19 cellular contexts compared by ENCODE assay signal in the genomic region with DNA sequence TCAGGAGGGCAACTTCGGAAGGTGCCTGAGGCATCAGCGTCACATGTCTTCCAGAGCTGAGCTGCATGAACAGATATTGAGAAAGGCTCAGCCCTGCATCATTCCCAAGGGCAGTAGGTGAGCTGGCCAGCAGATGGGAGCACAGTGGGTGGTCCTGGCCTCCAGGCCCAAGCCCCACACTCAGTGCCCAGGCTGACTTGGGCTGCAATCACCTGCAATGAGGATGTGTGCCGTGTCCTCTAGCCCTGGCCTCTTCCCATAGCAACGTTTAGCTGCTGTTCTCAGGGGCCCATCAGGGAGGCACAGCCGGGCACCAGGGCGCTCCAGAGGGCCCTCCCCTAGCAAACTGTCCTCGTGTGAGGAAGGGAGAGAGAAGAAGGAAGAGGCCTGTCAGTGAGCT. TPM values are rescaled to one million over a fixed set of nuclear protein-coding genes. Genes with fewer than 3 reads are reported as not detected.
DNase-seq lines count a peak whose midpoint lies in the region; ATAC-seq and TF ChIP-seq lines count a peak whose summit lies in the region.
"Had no signal": no experiment of that assay in that cellular context is flagged by ENCODE, and none has a peak within 500 bp of the region (broad histone marks: within the 10 kb centered on the region; RNA-seq: fewer than 3 reads in every experiment).

No MANE protein-coding gene starts in this region.

- no peaks in the 10 kb centered on the region for H3K4me1 Mint-ChIP-seq in T-helper 1 cell treated with Interleukin-12 subunit alpha and Interleukin-12 subunit beta and Interleukin-4 antibody, amounts not matched to agents 30 μg/mL and 1 μg/mL, for 36 hours (ENCODE audit: low read depth)
- peaks cover 7% of the 10 kb centered on the region for H3K4me1 Mint-ChIP-seq in stimulated activated naive CD8-positive, alpha-beta T cell treated with anti-CD3 and anti-CD28 coated beads, Interleukin-15, Interleukin-2, amounts not matched to agents 100 ng/mL and 50 ng/mL, for 24 hours (ENCODE audit: low read depth)
- no peaks in the 10 kb centered on the region for H3K4me1 Mint-ChIP-seq in stimulated activated naive CD8-positive, alpha-beta T cell treated with anti-CD3 and anti-CD28 coated beads, Interleukin-15, amount 100 ng/mL, for 72 hours
- no peaks in the 10 kb centered on the region for H3K4me1 Mint-ChIP-seq in endothelial cell (ENCODE audit: unreplicated experiment)
- H3K4me1 Mint-ChIP-seq in stimulated activated effector memory CD8-positive, alpha-beta T cell treated with anti-CD3 and anti-CD28 coated beads, Interleukin-12 subunit alpha, Interleukin-12 subunit beta, amount 100 ng/mL, for 72 hours: no peaks in the 10 kb centered on the region
- H3K4me1 Mint-ChIP-seq: GM23338 had no signal

- peak overlapping the region; percentile 36 for H3K27ac Mint-ChIP-seq in T-helper 1 cell treated with Interleukin-12 subunit alpha and Interleukin-12 subunit beta and Interleukin-4 antibody, amounts not matched to agents 30 μg/mL and 1 μg/mL, for 36 hours
- H3K27ac Mint-ChIP-seq in stimulated activated naive CD8-positive, alpha-beta T cell treated with anti-CD3 and anti-CD28 coated beads, Interleukin-15, Interleukin-2, amounts not matched to agents 100 ng/mL and 50 ng/mL, for 24 hours: peak overlapping the region; percentile 73
- peak overlapping the region in 1 of 2 donors; percentile 15 for H3K27ac Mint-ChIP-seq in stimulated activated naive CD8-positive, alpha-beta T cell treated with anti-CD3 and anti-CD28 coated beads, Interleukin-15, amount 100 ng/mL, for 72 hours
- H3K27ac Mint-ChIP-seq in endothelial cell (ENCODE audit: unreplicated experiment): peak overlapping the region; percentile 32
- H3K27ac Mint-ChIP-seq in stimulated activated effector memory CD8-positive, alpha-beta T cell treated with anti-CD3 and anti-CD28 coated beads, Interleukin-12 subunit alpha, Interleukin-12 subunit beta, amount 100 ng/mL, for 72 hours: peak overlapping the region; percentile 63
- H3K27ac Mint-ChIP-seq: CD4-positive, alpha-beta T cell; GM23338 had no signal

- H3K9me3 Mint-ChIP-seq in T-helper 1 cell treated with Interleukin-12 subunit alpha and Interleukin-12 subunit beta and Interleukin-4 antibody, amounts not matched to agents 30 μg/mL and 1 μg/mL, for 36 hours: no peaks in the 10 kb centered on the region
- no peaks in the 10 kb centered on the region for H3K9me3 Mint-ChIP-seq in stimulated activated naive CD8-positive, alpha-beta T cell treated with anti-CD3 and anti-CD28 coated beads, Interleukin-15, Interleukin-2, amounts not matched to agents 100 ng/mL and 50 ng/mL, for 24 hours
- no peaks in the 10 kb centered on the region for H3K9me3 Mint-ChIP-seq in stimulated activated naive CD8-positive, alpha-beta T cell treated with anti-CD3 and anti-CD28 coated beads, Interleukin-15, amount 100 ng/mL, for 72 hours
- H3K9me3 Mint-ChIP-seq in endothelial cell (ENCODE audit: unreplicated experiment): no peaks in the 10 kb centered on the region
- no peaks in the 10 kb centered on the region for H3K9me3 Mint-ChIP-seq in stimulated activated effector memory CD8-positive, alpha-beta T cell treated with anti-CD3 and anti-CD28 coated beads, Interleukin-12 subunit alpha, Interleukin-12 subunit beta, amount 100 ng/mL, for 72 hours
- H3K9me3 Mint-ChIP-seq: CD4-positive, alpha-beta T cell; GM23338 had no signal

- H3K27me3 Mint-ChIP-seq in T-helper 1 cell treated with Interleukin-12 subunit alpha and Interleukin-12 subunit beta and Interleukin-4 antibody, amounts not matched to agents 30 μg/mL and 1 μg/mL, for 36 hours (ENCODE audit: low read depth): no peaks in the 10 kb centered on the region
- H3K27me3 Mint-ChIP-seq in stimulated activated naive CD8-positive, alpha-beta T cell treated with anti-CD3 and anti-CD28 coated beads, Interleukin-15, Interleukin-2, amounts not matched to agents 100 ng/mL and 50 ng/mL, for 24 hours: no peaks in the 10 kb centered on the region
- no peaks in the 10 kb centered on the region for H3K27me3 Mint-ChIP-seq in stimulated activated naive CD8-positive, alpha-beta T cell treated with anti-CD3 and anti-CD28 coated beads, Interleukin-15, amount 100 ng/mL, for 72 hours
- H3K27me3 Mint-ChIP-seq in endothelial cell (ENCODE audit: unreplicated experiment): peaks cover 13% of the 10 kb centered on the region
- H3K27me3 Mint-ChIP-seq: CD4-positive, alpha-beta T cell had no signal

- H3K4me3 Mint-ChIP-seq in T-helper 1 cell treated with Interleukin-12 subunit alpha and Interleukin-12 subunit beta and Interleukin-4 antibody, amounts not matched to agents 30 μg/mL and 1 μg/mL, for 36 hours: no peak overlapping the region
- no peak overlapping the region for H3K4me3 Mint-ChIP-seq in stimulated activated naive CD8-positive, alpha-beta T cell treated with anti-CD3 and anti-CD28 coated beads, Interleukin-15, Interleukin-2, amounts not matched to agents 100 ng/mL and 50 ng/mL, for 24 hours
- H3K4me3 Mint-ChIP-seq in stimulated activated naive CD8-positive, alpha-beta T cell treated with anti-CD3 and anti-CD28 coated beads, Interleukin-15, amount 100 ng/mL, for 72 hours: no peak overlapping the region
- H3K4me3 Mint-ChIP-seq in endothelial cell (ENCODE audit: unreplicated experiment): no peak overlapping the region
- no peak overlapping the region for H3K4me3 Mint-ChIP-seq in stimulated activated effector memory CD8-positive, alpha-beta T cell treated with anti-CD3 and anti-CD28 coated beads, Interleukin-12 subunit alpha, Interleukin-12 subunit beta, amount 100 ng/mL, for 72 hours
- H3K4me3 Mint-ChIP-seq: CD4-positive, alpha-beta T cell; GM23338 had no signal

- ATAC-seq in stimulated activated naive CD8-positive, alpha-beta T cell treated with anti-CD3 and anti-CD28 coated beads, Interleukin-15, amount 100 ng/mL, for 72 hours: no peak
- ATAC-seq in stimulated activated effector memory CD8-positive, alpha-beta T cell treated with anti-CD3 and anti-CD28 coated beads, Interleukin-12 subunit alpha, Interleukin-12 subunit beta, amount 100 ng/mL, for 72 hours: no peak
- ATAC-seq: A549, GM23338 had no signal

- H3K36me3 Mint-ChIP-seq in T-helper 1 cell treated with Interleukin-12 subunit alpha and Interleukin-12 subunit beta and Interleukin-4 antibody, amounts not matched to agents 30 μg/mL and 1 μg/mL, for 36 hours (ENCODE audit: low read depth): peaks cover 55% of the 10 kb centered on the region
- peaks cover 55% of the 10 kb centered on the region for H3K36me3 Mint-ChIP-seq in stimulated activated naive CD8-positive, alpha-beta T cell treated with anti-CD3 and anti-CD28 coated beads, Interleukin-15, Interleukin-2, amounts not matched to agents 100 ng/mL and 50 ng/mL, for 24 hours (ENCODE audit: low read depth)
- H3K36me3 Mint-ChIP-seq in endothelial cell (ENCODE audit: low read depth, unreplicated experiment): peaks cover 71% of the 10 kb centered on the region
- H3K36me3 Mint-ChIP-seq in stimulated activated effector memory CD8-positive, alpha-beta T cell treated with anti-CD3 and anti-CD28 coated beads, Interleukin-12 subunit alpha, Interleukin-12 subunit beta, amount 100 ng/mL, for 72 hours: peaks cover 100% of the 10 kb centered on the region

- no peak for TF ChIP-seq CTCF in endothelial cell (IDR thresholded peaks at IDR 0.05; ENCODE audit: unreplicated experiment)

- DNase-seq in T-helper 1 cell (no peak), endothelial cell (ENCODE audit: low spot score) (no peak), NCI-H1694 treated with DMSO at 0.1 percent for 48 hours (lab: John Stamatoyannopoulos, UW) (no peak), DMS114 treated with DMSO at 0.1 percent for 48 hours (lab: John Stamatoyannopoulos, UW; ENCODE audit: unreplicated experiment) (no peak)
- no peak for DNase-seq in stimulated activated naive CD8-positive, alpha-beta T cell treated with anti-CD3 and anti-CD28 coated beads, Interleukin-15, amount 100 ng/mL, for 72 hours
- no peak for DNase-seq in stimulated activated effector memory CD8-positive, alpha-beta T cell treated with anti-CD3 and anti-CD28 coated beads, Interleukin-12 subunit alpha, Interleukin-12 subunit beta, amount 100 ng/mL, for 72 hours (ENCODE audit: low spot score in 2 of 2)
- DNase-seq: AML-193; Caco-2; CD4-positive, alpha-beta T cell; DMS153; DMS79; GF-D8; HCEC 1CT had no signal

RNA-seq across cellular contexts. Expression of a gene that starts 32.0 kb away (rescaled TPM):
- total RNA-seq in endothelial cell (ENCODE audit: unreplicated experiment): 44.0 TPM

RNA-seq across cellular contexts. Expression of a gene that starts 37.9 kb away (rescaled TPM):
- total RNA-seq in endothelial cell (ENCODE audit: unreplicated experiment): 24.4 TPM

RNA-seq across cellular contexts. Expression of a gene that starts 48.3 kb away (rescaled TPM):
- 91.1 TPM for total RNA-seq in endothelial cell (ENCODE audit: unreplicated experiment)

RNA-seq across cellular contexts. Expression of a gene that starts 54.6 kb away (rescaled TPM):
- 0.08 TPM for total RNA-seq in endothelial cell (ENCODE audit: unreplicated experiment)
- total RNA-seq: Caco-2, Daoy, HT1080 had no signal
